6 cellular contexts compared by ENCODE assay signal in the genomic region with DNA sequence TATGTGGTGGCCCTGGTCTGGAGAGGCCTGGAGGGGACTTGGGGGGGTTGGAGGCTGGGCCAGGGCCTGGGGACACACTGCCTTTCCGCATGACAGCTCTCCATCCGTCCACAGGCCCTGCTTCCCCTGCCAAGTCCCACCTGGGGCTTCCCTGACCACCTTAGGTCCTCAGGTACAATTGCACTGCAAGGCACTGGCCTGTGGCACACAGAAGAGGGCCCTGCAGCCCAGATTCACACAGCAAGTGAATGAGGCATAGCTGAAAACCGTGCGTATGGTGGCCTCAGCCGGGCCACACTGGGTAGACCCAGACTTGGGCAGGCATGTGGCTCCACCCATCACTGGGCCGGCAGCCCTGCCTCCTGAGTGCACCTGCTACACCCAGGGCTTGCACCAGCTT.
A peak's percentile ranks its signal among the peaks of the same experiment; 100 is the strongest.
DNase-seq lines count a peak whose midpoint lies in the region; ATAC-seq and TF ChIP-seq lines count a peak whose summit lies in the region.
"Not testable (repeated sequence)": the region's sequence is repeated elsewhere in the genome, so short reads cannot be mapped to it uniquely, and the experiment has no call there.

No MANE protein-coding gene starts in this region.

- not testable (repeated sequence) for H3K4me1 Mint-ChIP-seq in stimulated activated effector memory CD8-positive, alpha-beta T cell treated with anti-CD3 and anti-CD28 coated beads, Interleukin-12 subunit alpha, Interleukin-12 subunit beta, amount 100 ng/mL, for 72 hours

- not testable (repeated sequence) for H3K9me3 ChIP-seq in BLaER1; BLaER1 treated with 17β-estradiol and CSF1 and Interleukin-3, amounts not matched to agents 10 nM and 100 nM (replicated peaks in 1 of 11); neuronal stem cell (replicated peaks in 1 of 2; ENCODE audit: control insufficient read depth in 2 of 2, insufficient read depth in 1 of 2, low read depth in 1 of 2, low read length in 2 of 2); spleen

- H3K36me3 Mint-ChIP-seq in stimulated activated effector memory CD8-positive, alpha-beta T cell treated with anti-CD3 and anti-CD28 coated beads, Interleukin-12 subunit alpha, Interleukin-12 subunit beta, amount 100 ng/mL, for 72 hours: not testable (repeated sequence)

- 0 out of 2 replicates have a peak overlapping the region, but pooled peaks have one; percentile 22 for H3K27ac ChIP-seq in BLaER1
- H3K27ac ChIP-seq in BLaER1 treated with 17β-estradiol and CSF1 and Interleukin-3, amounts not matched to agents 10 nM and 100 nM; neuronal stem cell (replicated peaks; ENCODE audit: low read length); spleen: not testable (repeated sequence)

- no CpG with 5 or more reads among the region's 6 CpGs for WGBS in neuronal stem cell (ENCODE audit: extremely low coverage in 2 of 2, insufficient read length in 2 of 2, insufficient replicate concordance in 1 of 2), 2 donors
- WGBS in spleen, 5 donors: 80 to 94% (median 90%) methylated on average over 5 to 6 of the region's 6 CpGs; no CpG with 5 or more reads in 1 of the 5 donors

- not testable (repeated sequence) for TF ChIP-seq POLR2A in spleen (IDR thresholded peaks at IDR 0.05)

- H4K91ac ChIP-seq in neuronal stem cell (ENCODE audit: low read depth, low read length, poor library complexity): not testable (repeated sequence)

- H3K4ac ChIP-seq in neuronal stem cell (ENCODE audit: low read length): not testable (repeated sequence)

- DNase-seq in islet precursor cell: peak; percentile 44
- not testable (repeated sequence) for DNase-seq in neuronal stem cell (ENCODE audit: low spot score); stimulated activated effector memory CD8-positive, alpha-beta T cell treated with anti-CD3 and anti-CD28 coated beads, Interleukin-12 subunit alpha, Interleukin-12 subunit beta, amount 100 ng/mL, for 72 hours (ENCODE audit: low spot score in 2 of 2)
- peak; percentile 25 for DNase-seq in spleen

- not testable (repeated sequence) for H2AK5ac ChIP-seq in neuronal stem cell (ENCODE audit: low read depth, low read length)

- not testable (repeated sequence) for H3K23ac ChIP-seq in neuronal stem cell (ENCODE audit: low read depth, low read length, poor library complexity)

- peak; percentile 24 for ATAC-seq in stimulated activated effector memory CD8-positive, alpha-beta T cell treated with anti-CD3 and anti-CD28 coated beads, Interleukin-12 subunit alpha, Interleukin-12 subunit beta, amount 100 ng/mL, for 72 hours

- H3K14ac ChIP-seq in neuronal stem cell (ENCODE audit: low read length): not testable (repeated sequence)

- not testable (repeated sequence) for H2AFZ ChIP-seq in neuronal stem cell (ENCODE audit: low read length)

- not testable (repeated sequence) for H4K20me1 ChIP-seq in BLaER1; BLaER1 treated with 17β-estradiol and CSF1 and Interleukin-3, amounts not matched to agents 10 nM and 100 nM

- not testable (repeated sequence) for H3K9ac ChIP-seq in BLaER1; BLaER1 treated with 17β-estradiol and CSF1 and Interleukin-3, amounts not matched to agents 10 nM and 100 nM
- peak overlapping the region; percentile 21 for H3K9ac ChIP-seq in neuronal stem cell (ENCODE audit: low read depth, low read length, poor library complexity)

- peak overlapping the region; percentile 64 for H3K4me2 ChIP-seq in BLaER1
- peak overlapping the region in 8 of 11 experiments; percentile 23 to 68 (median 60); a peak in 14 of 22 replicates for H3K4me2 ChIP-seq in BLaER1 treated with 17β-estradiol and CSF1 and Interleukin-3, amounts not matched to agents 10 nM and 100 nM
- not testable (repeated sequence) for H3K4me2 ChIP-seq in neuronal stem cell (ENCODE audit: insufficient read depth, low read length, poor library complexity, severe bottlenecking)

- not testable (repeated sequence) for H2BK5ac ChIP-seq in neuronal stem cell (ENCODE audit: low read length)

- intact Hi-C loops in spleen (cut with DNase I; ENCODE audit: low total_unique reads): not testable (repeated sequence)

- H3K9me3 Mint-ChIP-seq in stimulated activated effector memory CD8-positive, alpha-beta T cell treated with anti-CD3 and anti-CD28 coated beads, Interleukin-12 subunit alpha, Interleukin-12 subunit beta, amount 100 ng/mL, for 72 hours: not testable (repeated sequence)

- H3K4me3 ChIP-seq in BLaER1; BLaER1 treated with 17β-estradiol and CSF1 and Interleukin-3, amounts not matched to agents 10 nM and 100 nM; neuronal stem cell (ENCODE audit: low read length in 2 of 2); spleen: not testable (repeated sequence)

- H3K27me3 ChIP-seq in BLaER1; BLaER1 treated with 17β-estradiol and CSF1 and Interleukin-3, amounts not matched to agents 10 nM and 100 nM; neuronal stem cell (ENCODE audit: control insufficient read depth in 3 of 3, insufficient read depth in 3 of 3, low read depth in 1 of 3, low read length in 3 of 3); spleen (replicated peaks in 1 of 7): not testable (repeated sequence)

- H2BK12ac ChIP-seq in neuronal stem cell (ENCODE audit: low read length): not testable (repeated sequence)

- H4K8ac ChIP-seq in neuronal stem cell (ENCODE audit: low read depth, low read length): not testable (repeated sequence)

- not testable (repeated sequence) for H2BK120ac ChIP-seq in neuronal stem cell (ENCODE audit: low read depth, low read length)

- H3K27ac Mint-ChIP-seq in stimulated activated effector memory CD8-positive, alpha-beta T cell treated with anti-CD3 and anti-CD28 coated beads, Interleukin-12 subunit alpha, Interleukin-12 subunit beta, amount 100 ng/mL, for 72 hours: not testable (repeated sequence)

- not testable (repeated sequence) for H3K79me1 ChIP-seq in neuronal stem cell (ENCODE audit: low read depth, low read length)

- H3K36me3 ChIP-seq in BLaER1; BLaER1 treated with 17β-estradiol and CSF1 and Interleukin-3, amounts not matched to agents 10 nM and 100 nM; neuronal stem cell (replicated peaks in 1 of 2; ENCODE audit: control insufficient read depth in 2 of 2, insufficient read depth in 2 of 2, low read length in 2 of 2); spleen: not testable (repeated sequence)

- H3K4me1 ChIP-seq in BLaER1: peaks cover 31% of the 10 kb centered on the region
- H3K4me1 ChIP-seq in BLaER1 treated with 17β-estradiol and CSF1 and Interleukin-3, amounts not matched to agents 10 nM and 100 nM: peaks cover 0 to 35% (median 26%) of the 10 kb centered on the region in 10 experiments; a peak in 13 of 20 replicates
- not testable (repeated sequence) for H3K4me1 ChIP-seq in neuronal stem cell (ENCODE audit: control insufficient read depth in 2 of 2, insufficient read depth in 1 of 2, low read depth in 1 of 2, low read length in 2 of 2); spleen

- not testable (repeated sequence) for H2BK15ac ChIP-seq in neuronal stem cell (ENCODE audit: low read length)

- not testable (repeated sequence) for TF ChIP-seq CTCF in spleen (IDR thresholded peaks at IDR 0.05 in 8 of 11, conservative IDR thresholded peaks at IDR 0.05 in 3 of 11)

- H3K18ac ChIP-seq in neuronal stem cell (ENCODE audit: low read length): peak overlapping the region; percentile 44

- not testable (repeated sequence) for H3K4me3 Mint-ChIP-seq in stimulated activated effector memory CD8-positive, alpha-beta T cell treated with anti-CD3 and anti-CD28 coated beads, Interleukin-12 subunit alpha, Interleukin-12 subunit beta, amount 100 ng/mL, for 72 hours
